Comparison of ENCODE assay signal across 1 cellular context in the genomic region with DNA sequence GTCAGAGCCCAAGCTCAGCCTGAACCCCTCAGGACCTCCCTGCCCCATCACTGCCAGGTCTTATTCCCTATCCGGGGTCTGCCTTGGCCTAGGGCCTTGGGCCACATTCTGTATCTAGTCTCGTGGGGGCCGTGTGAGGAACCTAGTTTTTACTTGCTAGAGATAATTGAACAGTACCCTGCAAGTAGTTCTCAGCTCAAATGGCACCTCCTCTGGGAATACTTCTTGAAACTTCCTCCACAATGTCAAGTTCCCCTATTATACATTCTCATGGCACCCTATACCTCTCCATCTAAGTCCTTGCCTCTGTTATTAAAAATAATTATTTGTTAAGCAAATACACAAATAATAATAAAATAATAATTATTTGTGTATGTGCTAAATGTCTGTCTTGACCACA.
TF ChIP-seq lines count a peak whose summit lies in the region.

No MANE protein-coding gene starts in this region.

TF ChIP-seq in IMR-90, 13 proteins besides CTCF, POLR2A, EP300 and RAD21 (continued from another document):
- TF ChIP-seq MXI1 (IDR thresholded peaks at IDR 0.05; ENCODE audit: borderline replicate concordance, low read depth, low read length) (no peak), SMC3 (IDR thresholded peaks at IDR 0.05; ENCODE audit: low read depth, low read length) (no peak)
- TF ChIP-seq, protein P1, sequence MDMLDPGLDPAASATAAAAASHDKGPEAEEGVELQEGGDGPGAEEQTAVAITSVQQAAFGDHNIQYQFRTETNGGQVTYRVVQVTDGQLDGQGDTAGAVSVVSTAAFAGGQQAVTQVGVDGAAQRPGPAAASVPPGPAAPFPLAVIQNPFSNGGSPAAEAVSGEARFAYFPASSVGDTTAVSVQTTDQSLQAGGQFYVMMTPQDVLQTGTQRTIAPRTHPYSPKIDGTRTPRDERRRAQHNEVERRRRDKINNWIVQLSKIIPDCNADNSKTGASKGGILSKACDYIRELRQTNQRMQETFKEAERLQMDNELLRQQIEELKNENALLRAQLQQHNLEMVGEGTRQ (IDR thresholded peaks at IDR 0.05; ENCODE audit: low read depth, low read length), result no peak
